Comparison of ENCODE assay signal across 1 cellular context in genomic region chr9:81370650-81371049, GRCh38.
TF ChIP-seq lines count a peak whose summit lies in the region.

No MANE protein-coding gene starts in this region.

TF ChIP-seq in HEK293, 187 proteins besides CTCF, POLR2A, EP300 and RAD21 (continued from another document):
- TF ChIP-seq ZBTB44 (tag by site-specific recombination; IDR thresholded peaks at IDR 0.05) (peak; percentile 68), SP2 (tag by site-specific recombination; IDR thresholded peaks at IDR 0.05) (no peak), ZNF335 (tag by site-specific recombination; conservative IDR thresholded peaks at IDR 0.05) (no peak), ZNF18 (tag by site-specific recombination; IDR thresholded peaks at IDR 0.05) (peak; percentile 37; the same call in 1 of the 2 replicates), ZNF10 (tag by site-specific recombination; IDR thresholded peaks at IDR 0.05) (peak; percentile 15; the same call in 1 of the 2 replicates), PRDM6 (tag by site-specific recombination; IDR thresholded peaks at IDR 0.05) (peak; percentile 82), ZIC2 (tag by site-specific recombination; IDR thresholded peaks at IDR 0.05) (peak; percentile 77), SP7 (tag by site-specific recombination; IDR thresholded peaks at IDR 0.05) (peak; percentile 94), ZNF501 (tag by site-specific recombination; IDR thresholded peaks at IDR 0.05) (peak; percentile 51; the same call in 1 of the 2 replicates), ZNF843 (tag by site-specific recombination; IDR thresholded peaks at IDR 0.05) (peak; percentile 81), ZFHX2 (tag by site-specific recombination; conservative IDR thresholded peaks at IDR 0.05) (0 out of 2 replicates have a peak, but pooled peaks have one; percentile 14), ZFP41 (tag by site-specific recombination; IDR thresholded peaks at IDR 0.05; ENCODE audit: borderline replicate concordance) (no peak), PRDM4 (tag by site-specific recombination; IDR thresholded peaks at IDR 0.05) (peak; percentile 80), HOXD13 (CRISPR knock-in tag; IDR thresholded peaks at IDR 0.05; ENCODE audit: borderline replicate concordance) (no peak), PATZ1 (tag by site-specific recombination; IDR thresholded peaks at IDR 0.05) (peak; percentile 51), ZNF596 (tag by site-specific recombination; IDR thresholded peaks at IDR 0.05) (peak; percentile 69), WT1 (tag by site-specific recombination; IDR thresholded peaks at IDR 0.05) (peak; percentile 84), ZNF561 (tag by site-specific recombination; IDR thresholded peaks at IDR 0.05; ENCODE audit: borderline replicate concordance) (peak; percentile 81; the same call in 1 of the 2 replicates)
